In the genomic region with DNA sequence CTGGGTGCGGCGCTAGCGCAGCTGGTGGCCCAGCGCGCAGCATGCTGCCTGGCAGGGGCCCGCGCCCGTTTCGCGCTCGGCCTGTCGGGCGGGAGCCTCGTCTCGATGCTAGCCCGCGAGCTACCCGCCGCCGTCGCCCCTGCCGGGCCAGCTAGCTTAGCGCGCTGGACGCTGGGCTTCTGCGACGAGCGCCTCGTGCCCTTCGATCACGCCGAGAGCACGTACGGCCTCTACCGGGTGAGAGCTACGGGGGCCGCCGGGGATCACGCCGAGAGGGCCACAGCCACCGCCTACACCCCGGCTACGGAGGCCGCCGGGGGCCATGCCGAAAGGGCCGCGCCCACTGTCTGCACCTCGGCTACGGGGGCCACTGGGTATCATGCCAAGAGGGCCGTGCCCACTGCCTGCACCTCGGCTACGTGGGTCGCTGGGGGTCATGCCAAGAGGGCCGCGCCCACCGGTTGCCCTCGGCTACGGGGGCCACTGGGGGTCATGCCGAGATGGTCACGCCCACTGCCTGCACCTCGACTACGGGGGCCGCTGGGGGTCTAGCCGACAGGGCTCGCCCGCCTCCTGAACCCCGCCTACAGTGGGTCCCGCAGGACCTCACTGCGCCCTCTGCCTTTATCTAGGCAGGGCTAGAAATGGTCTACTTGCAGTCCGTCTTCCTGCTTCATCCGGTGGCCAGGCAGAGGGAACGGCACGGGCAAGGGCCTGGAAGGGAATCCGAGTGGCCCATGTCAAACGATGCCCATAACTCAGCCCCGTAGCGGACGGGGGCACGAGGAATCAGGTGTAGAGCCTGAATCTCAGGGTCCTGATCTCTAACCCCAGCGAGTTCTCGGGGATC, we compare ENCODE assay signal across 1 cellular context.
TF ChIP-seq lines count a peak whose summit lies in the region.

No MANE protein-coding gene starts in this region.

TF ChIP-seq in K562, 482 proteins besides CTCF, POLR2A, EP300 and RAD21 (continued from another document and continues in another):
- TF ChIP-seq, protein P1, sequence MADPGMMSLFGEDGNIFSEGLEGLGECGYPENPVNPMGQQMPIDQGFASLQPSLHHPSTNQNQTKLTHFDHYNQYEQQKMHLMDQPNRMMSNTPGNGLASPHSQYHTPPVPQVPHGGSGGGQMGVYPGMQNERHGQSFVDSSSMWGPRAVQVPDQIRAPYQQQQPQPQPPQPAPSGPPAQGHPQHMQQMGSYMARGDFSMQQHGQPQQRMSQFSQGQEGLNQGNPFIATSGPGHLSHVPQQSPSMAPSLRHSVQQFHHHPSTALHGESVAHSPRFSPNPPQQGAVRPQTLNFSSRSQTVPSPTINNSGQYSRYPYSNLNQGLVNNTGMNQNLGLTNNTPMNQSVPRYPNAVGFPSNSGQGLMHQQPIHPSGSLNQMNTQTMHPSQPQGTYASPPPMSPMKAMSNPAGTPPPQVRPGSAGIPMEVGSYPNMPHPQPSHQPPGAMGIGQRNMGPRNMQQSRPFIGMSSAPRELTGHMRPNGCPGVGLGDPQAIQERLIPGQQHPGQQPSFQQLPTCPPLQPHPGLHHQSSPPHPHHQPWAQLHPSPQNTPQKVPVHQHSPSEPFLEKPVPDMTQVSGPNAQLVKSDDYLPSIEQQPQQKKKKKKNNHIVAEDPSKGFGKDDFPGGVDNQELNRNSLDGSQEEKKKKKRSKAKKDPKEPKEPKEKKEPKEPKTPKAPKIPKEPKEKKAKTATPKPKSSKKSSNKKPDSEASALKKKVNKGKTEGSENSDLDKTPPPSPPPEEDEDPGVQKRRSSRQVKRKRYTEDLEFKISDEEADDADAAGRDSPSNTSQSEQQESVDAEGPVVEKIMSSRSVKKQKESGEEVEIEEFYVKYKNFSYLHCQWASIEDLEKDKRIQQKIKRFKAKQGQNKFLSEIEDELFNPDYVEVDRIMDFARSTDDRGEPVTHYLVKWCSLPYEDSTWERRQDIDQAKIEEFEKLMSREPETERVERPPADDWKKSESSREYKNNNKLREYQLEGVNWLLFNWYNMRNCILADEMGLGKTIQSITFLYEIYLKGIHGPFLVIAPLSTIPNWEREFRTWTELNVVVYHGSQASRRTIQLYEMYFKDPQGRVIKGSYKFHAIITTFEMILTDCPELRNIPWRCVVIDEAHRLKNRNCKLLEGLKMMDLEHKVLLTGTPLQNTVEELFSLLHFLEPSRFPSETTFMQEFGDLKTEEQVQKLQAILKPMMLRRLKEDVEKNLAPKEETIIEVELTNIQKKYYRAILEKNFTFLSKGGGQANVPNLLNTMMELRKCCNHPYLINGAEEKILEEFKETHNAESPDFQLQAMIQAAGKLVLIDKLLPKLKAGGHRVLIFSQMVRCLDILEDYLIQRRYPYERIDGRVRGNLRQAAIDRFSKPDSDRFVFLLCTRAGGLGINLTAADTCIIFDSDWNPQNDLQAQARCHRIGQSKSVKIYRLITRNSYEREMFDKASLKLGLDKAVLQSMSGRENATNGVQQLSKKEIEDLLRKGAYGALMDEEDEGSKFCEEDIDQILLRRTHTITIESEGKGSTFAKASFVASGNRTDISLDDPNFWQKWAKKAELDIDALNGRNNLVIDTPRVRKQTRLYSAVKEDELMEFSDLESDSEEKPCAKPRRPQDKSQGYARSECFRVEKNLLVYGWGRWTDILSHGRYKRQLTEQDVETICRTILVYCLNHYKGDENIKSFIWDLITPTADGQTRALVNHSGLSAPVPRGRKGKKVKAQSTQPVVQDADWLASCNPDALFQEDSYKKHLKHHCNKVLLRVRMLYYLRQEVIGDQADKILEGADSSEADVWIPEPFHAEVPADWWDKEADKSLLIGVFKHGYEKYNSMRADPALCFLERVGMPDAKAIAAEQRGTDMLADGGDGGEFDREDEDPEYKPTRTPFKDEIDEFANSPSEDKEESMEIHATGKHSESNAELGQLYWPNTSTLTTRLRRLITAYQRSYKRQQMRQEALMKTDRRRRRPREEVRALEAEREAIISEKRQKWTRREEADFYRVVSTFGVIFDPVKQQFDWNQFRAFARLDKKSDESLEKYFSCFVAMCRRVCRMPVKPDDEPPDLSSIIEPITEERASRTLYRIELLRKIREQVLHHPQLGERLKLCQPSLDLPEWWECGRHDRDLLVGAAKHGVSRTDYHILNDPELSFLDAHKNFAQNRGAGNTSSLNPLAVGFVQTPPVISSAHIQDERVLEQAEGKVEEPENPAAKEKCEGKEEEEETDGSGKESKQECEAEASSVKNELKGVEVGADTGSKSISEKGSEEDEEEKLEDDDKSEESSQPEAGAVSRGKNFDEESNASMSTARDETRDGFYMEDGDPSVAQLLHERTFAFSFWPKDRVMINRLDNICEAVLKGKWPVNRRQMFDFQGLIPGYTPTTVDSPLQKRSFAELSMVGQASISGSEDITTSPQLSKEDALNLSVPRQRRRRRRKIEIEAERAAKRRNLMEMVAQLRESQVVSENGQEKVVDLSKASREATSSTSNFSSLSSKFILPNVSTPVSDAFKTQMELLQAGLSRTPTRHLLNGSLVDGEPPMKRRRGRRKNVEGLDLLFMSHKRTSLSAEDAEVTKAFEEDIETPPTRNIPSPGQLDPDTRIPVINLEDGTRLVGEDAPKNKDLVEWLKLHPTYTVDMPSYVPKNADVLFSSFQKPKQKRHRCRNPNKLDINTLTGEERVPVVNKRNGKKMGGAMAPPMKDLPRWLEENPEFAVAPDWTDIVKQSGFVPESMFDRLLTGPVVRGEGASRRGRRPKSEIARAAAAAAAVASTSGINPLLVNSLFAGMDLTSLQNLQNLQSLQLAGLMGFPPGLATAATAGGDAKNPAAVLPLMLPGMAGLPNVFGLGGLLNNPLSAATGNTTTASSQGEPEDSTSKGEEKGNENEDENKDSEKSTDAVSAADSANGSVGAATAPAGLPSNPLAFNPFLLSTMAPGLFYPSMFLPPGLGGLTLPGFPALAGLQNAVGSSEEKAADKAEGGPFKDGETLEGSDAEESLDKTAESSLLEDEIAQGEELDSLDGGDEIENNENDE (IDR thresholded peaks at IDR 0.05; ENCODE audit: low read depth, low read length) = no peak
- peak; percentile 95 for TF ChIP-seq KLF16 (IDR thresholded peaks at IDR 0.05)
- TF ChIP-seq BACH1 (tag; IDR thresholded peaks at IDR 0.05) = no peak
- TF ChIP-seq, protein P2, sequence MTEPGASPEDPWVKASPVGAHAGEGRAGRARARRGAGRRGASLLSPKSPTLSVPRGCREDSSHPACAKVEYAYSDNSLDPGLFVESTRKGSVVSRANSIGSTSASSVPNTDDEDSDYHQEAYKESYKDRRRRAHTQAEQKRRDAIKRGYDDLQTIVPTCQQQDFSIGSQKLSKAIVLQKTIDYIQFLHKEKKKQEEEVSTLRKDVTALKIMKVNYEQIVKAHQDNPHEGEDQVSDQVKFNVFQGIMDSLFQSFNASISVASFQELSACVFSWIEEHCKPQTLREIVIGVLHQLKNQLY (CRISPR knock-in tag; conservative IDR thresholded peaks at IDR 0.05) = 0 out of 4 replicates have a peak, but pooled peaks of 1 of the 2 experiments have one; percentile 68
- no peak for TF ChIP-seq GTF2F1 (IDR thresholded peaks at IDR 0.05; ENCODE audit: low read depth, low read length)
- no peak for TF ChIP-seq STAT5A (IDR thresholded peaks at IDR 0.05; ENCODE audit: borderline replicate concordance, low read length)
- no peak for TF ChIP-seq ARHGAP35 (IDR thresholded peaks at IDR 0.05; ENCODE audit: partially characterized antibody)
- peak; percentile 73 for TF ChIP-seq EGR1 (conservative IDR thresholded peaks at IDR 0.05)
- TF ChIP-seq, protein P3, sequence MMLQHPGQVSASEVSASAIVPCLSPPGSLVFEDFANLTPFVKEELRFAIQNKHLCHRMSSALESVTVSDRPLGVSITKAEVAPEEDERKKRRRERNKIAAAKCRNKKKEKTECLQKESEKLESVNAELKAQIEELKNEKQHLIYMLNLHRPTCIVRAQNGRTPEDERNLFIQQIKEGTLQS (IDR thresholded peaks at IDR 0.05) = no peak
- TF ChIP-seq, protein P3 (CRISPR knock-in tag; conservative IDR thresholded peaks at IDR 0.05) = peak; percentile 78; the same call in 1 of the 2 replicates
- TF ChIP-seq, protein P4, sequence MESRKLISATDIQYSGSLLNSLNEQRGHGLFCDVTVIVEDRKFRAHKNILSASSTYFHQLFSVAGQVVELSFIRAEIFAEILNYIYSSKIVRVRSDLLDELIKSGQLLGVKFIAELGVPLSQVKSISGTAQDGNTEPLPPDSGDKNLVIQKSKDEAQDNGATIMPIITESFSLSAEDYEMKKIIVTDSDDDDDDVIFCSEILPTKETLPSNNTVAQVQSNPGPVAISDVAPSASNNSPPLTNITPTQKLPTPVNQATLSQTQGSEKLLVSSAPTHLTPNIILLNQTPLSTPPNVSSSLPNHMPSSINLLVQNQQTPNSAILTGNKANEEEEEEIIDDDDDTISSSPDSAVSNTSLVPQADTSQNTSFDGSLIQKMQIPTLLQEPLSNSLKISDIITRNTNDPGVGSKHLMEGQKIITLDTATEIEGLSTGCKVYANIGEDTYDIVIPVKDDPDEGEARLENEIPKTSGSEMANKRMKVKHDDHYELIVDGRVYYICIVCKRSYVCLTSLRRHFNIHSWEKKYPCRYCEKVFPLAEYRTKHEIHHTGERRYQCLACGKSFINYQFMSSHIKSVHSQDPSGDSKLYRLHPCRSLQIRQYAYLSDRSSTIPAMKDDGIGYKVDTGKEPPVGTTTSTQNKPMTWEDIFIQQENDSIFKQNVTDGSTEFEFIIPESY (CRISPR knock-in tag; IDR thresholded peaks at IDR 0.05) = peak; percentile 2
- TF ChIP-seq, protein P5, sequence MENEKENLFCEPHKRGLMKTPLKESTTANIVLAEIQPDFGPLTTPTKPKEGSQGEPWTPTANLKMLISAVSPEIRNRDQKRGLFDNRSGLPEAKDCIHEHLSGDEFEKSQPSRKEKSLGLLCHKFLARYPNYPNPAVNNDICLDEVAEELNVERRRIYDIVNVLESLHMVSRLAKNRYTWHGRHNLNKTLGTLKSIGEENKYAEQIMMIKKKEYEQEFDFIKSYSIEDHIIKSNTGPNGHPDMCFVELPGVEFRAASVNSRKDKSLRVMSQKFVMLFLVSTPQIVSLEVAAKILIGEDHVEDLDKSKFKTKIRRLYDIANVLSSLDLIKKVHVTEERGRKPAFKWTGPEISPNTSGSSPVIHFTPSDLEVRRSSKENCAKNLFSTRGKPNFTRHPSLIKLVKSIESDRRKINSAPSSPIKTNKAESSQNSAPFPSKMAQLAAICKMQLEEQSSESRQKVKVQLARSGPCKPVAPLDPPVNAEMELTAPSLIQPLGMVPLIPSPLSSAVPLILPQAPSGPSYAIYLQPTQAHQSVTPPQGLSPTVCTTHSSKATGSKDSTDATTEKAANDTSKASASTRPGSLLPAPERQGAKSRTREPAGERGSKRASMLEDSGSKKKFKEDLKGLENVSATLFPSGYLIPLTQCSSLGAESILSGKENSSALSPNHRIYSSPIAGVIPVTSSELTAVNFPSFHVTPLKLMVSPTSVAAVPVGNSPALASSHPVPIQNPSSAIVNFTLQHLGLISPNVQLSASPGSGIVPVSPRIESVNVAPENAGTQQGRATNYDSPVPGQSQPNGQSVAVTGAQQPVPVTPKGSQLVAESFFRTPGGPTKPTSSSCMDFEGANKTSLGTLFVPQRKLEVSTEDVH (IDR thresholded peaks at IDR 0.05; ENCODE audit: low read depth, partially characterized antibody) = no peak
- TF ChIP-seq, protein P6, sequence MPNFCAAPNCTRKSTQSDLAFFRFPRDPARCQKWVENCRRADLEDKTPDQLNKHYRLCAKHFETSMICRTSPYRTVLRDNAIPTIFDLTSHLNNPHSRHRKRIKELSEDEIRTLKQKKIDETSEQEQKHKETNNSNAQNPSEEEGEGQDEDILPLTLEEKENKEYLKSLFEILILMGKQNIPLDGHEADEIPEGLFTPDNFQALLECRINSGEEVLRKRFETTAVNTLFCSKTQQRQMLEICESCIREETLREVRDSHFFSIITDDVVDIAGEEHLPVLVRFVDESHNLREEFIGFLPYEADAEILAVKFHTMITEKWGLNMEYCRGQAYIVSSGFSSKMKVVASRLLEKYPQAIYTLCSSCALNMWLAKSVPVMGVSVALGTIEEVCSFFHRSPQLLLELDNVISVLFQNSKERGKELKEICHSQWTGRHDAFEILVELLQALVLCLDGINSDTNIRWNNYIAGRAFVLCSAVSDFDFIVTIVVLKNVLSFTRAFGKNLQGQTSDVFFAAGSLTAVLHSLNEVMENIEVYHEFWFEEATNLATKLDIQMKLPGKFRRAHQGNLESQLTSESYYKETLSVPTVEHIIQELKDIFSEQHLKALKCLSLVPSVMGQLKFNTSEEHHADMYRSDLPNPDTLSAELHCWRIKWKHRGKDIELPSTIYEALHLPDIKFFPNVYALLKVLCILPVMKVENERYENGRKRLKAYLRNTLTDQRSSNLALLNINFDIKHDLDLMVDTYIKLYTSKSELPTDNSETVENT (CRISPR knock-in tag; IDR thresholded peaks at IDR 0.05) = no peak; the same call in none of the 2 replicates
- no peak for TF ChIP-seq ZNF316 (IDR thresholded peaks at IDR 0.05)
- no peak for TF ChIP-seq SREBF2 (CRISPR knock-in tag; IDR thresholded peaks at IDR 0.05)
- no peak for TF ChIP-seq SRSF3 (IDR thresholded peaks at IDR 0.05; ENCODE audit: insufficient read depth, low read length)
- TF ChIP-seq FOXP1 (CRISPR knock-in tag; IDR thresholded peaks at IDR 0.05) = peak; percentile 24
- TF ChIP-seq SRSF1 (IDR thresholded peaks at IDR 0.05; ENCODE audit: low read depth, low read length) = no peak
- TF ChIP-seq, protein P7, sequence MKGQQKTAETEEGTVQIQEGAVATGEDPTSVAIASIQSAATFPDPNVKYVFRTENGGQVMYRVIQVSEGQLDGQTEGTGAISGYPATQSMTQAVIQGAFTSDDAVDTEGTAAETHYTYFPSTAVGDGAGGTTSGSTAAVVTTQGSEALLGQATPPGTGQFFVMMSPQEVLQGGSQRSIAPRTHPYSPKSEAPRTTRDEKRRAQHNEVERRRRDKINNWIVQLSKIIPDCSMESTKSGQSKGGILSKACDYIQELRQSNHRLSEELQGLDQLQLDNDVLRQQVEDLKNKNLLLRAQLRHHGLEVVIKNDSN (CRISPR knock-in tag; IDR thresholded peaks at IDR 0.05) = peak; percentile 19
- TF ChIP-seq, protein P8, sequence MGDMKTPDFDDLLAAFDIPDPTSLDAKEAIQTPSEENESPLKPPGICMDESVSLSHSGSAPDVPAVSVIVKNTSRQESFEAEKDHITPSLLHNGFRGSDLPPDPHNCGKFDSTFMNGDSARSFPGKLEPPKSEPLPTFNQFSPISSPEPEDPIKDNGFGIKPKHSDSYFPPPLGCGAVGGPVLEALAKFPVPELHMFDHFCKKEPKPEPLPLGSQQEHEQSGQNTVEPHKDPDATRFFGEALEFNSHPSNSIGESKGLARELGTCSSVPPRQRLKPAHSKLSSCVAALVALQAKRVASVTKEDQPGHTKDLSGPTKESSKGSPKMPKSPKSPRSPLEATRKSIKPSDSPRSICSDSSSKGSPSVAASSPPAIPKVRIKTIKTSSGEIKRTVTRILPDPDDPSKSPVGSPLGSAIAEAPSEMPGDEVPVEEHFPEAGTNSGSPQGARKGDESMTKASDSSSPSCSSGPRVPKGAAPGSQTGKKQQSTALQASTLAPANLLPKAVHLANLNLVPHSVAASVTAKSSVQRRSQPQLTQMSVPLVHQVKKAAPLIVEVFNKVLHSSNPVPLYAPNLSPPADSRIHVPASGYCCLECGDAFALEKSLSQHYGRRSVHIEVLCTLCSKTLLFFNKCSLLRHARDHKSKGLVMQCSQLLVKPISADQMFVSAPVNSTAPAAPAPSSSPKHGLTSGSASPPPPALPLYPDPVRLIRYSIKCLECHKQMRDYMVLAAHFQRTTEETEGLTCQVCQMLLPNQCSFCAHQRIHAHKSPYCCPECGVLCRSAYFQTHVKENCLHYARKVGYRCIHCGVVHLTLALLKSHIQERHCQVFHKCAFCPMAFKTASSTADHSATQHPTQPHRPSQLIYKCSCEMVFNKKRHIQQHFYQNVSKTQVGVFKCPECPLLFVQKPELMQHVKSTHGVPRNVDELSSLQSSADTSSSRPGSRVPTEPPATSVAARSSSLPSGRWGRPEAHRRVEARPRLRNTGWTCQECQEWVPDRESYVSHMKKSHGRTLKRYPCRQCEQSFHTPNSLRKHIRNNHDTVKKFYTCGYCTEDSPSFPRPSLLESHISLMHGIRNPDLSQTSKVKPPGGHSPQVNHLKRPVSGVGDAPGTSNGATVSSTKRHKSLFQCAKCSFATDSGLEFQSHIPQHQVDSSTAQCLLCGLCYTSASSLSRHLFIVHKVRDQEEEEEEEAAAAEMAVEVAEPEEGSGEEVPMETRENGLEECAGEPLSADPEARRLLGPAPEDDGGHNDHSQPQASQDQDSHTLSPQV (IDR thresholded peaks at IDR 0.05) = peak; percentile 94
- no peak for TF ChIP-seq DDX20 (tag; IDR thresholded peaks at IDR 0.05; ENCODE audit: low read depth)
